10 cellular contexts compared by ENCODE assay signal in genomic region chr9:121609845-121610637, GRCh38. TPM values are rescaled to one million over a fixed set of nuclear protein-coding genes. Genes with fewer than 3 reads are reported as not detected.
DNase-seq lines count a peak whose midpoint lies in the region; ATAC-seq and TF ChIP-seq lines count a peak whose summit lies in the region.
"Had no signal": no experiment of that assay in that cellular context is flagged by ENCODE, and none has a peak within 500 bp of the region (broad histone marks: within the 10 kb centered on the region; RNA-seq: fewer than 3 reads in every experiment).

No MANE protein-coding gene starts in this region.

- H2BK12ac ChIP-seq in trophoblast cell (ENCODE audit: low read length) = peak overlapping the region; percentile 29

- H3K9me3 ChIP-seq in trophoblast cell (ENCODE audit: insufficient read depth, low read depth, low read length) = no peaks in the 10 kb centered on the region
- H3K9me3 ChIP-seq: upper lobe of left lung had no signal

- WGBS in trophoblast cell (ENCODE audit: extremely low coverage, insufficient coverage, insufficient read length) = no CpG with 5 or more reads among the region's 6 CpGs

- H3K18ac ChIP-seq in trophoblast cell (ENCODE audit: low read length) = peak overlapping the region; percentile 12

- H3K27ac ChIP-seq in RWPE1 (peak overlapping the region; percentile 90), foreskin keratinocyte (no peak overlapping the region), trophoblast cell (ENCODE audit: low read depth, low read length) (peak overlapping the region; percentile 22)
- H3K27ac ChIP-seq: upper lobe of left lung had no signal

- H3K79me2 ChIP-seq in trophoblast cell (ENCODE audit: control insufficient read depth, insufficient read depth, low read length, poor library complexity) = no peaks in the 10 kb centered on the region

- no peak overlapping the region for H3K4me2 ChIP-seq in trophoblast cell (ENCODE audit: low read length)

- peak overlapping the region; percentile 40 for H3K14ac ChIP-seq in trophoblast cell (ENCODE audit: low read length)

- no peak overlapping the region for H3K4me3 ChIP-seq in trophoblast cell (ENCODE audit: low read depth, low read length)
- H3K4me3 ChIP-seq: upper lobe of left lung had no signal

- POLR2A ChIA-PET in RWPE1 (lab: Yijun Ruan, JAX; ENCODE audit: low non-redundant PET) = interaction anchor here (0.6 kb wide), 1 partner anchor 35 kb away, joined by 3 read pairs; no protein-coding TSS in a partner anchor

- no peak overlapping the region for H4K12ac ChIP-seq in trophoblast cell (ENCODE audit: low read depth, low read length)

- DNase-seq in Caki2 (ENCODE audit: low read depth) = peak; percentile 89
- peak; percentile 100 for DNase-seq in RWPE1 (ENCODE audit: low spot score)
- DNase-seq in foreskin keratinocyte = peak; percentile 85 to 89
- peak; percentile 85 to 97 for DNase-seq in trophoblast cell
- DNase-seq in sciatic nerve (ENCODE audit: low spot score) = no peak
- no peak for DNase-seq in NCI-H1694 (lab: John Stamatoyannopoulos, UW)
- DNase-seq: activated naive CD8-positive, alpha-beta T cell treated with anti-CD3 and anti-CD28 coated beads, Interleukin-2, amount 10 ng/mL, durations not matched to agents 7 days and 5 days had no signal

- CTCF ChIA-PET in RWPE1 (lab: Yijun Ruan, JAX) = interaction anchor here (0.8 to 2.5 kb wide), 4 partner anchors 11 to 81 kb away, joined by 3 to 12 read pairs (median 4); no protein-coding TSS in a partner anchor

- peak overlapping the region; percentile 7 for H3K4ac ChIP-seq in trophoblast cell (ENCODE audit: low read depth, low read length)

- H4K8ac ChIP-seq in trophoblast cell (ENCODE audit: low read depth, low read length) = peak overlapping the region; percentile 0

- no peak overlapping the region for H2AFZ ChIP-seq in trophoblast cell (ENCODE audit: insufficient read depth, low read length, poor library complexity)

- no peak for TF ChIP-seq CTCF in RWPE1 (conservative IDR thresholded peaks at IDR 0.05; ENCODE audit: low read depth)
- TF ChIP-seq CTCF in foreskin keratinocyte (conservative IDR thresholded peaks at IDR 0.05) = peak; percentile 10

- H3K4me1 ChIP-seq in foreskin keratinocyte (no peaks in the 10 kb centered on the region), trophoblast cell (ENCODE audit: control insufficient read depth in 1 of 2, insufficient read depth in 2 of 2, low read length in 2 of 2) (peaks cover 31 to 40% of the 10 kb centered on the region in 2 experiments)

- no peak overlapping the region for H2BK5ac ChIP-seq in trophoblast cell (ENCODE audit: low read depth, low read length, poor library complexity)

- intact Hi-C loops in sciatic nerve (cut with DNase I) = no loop called here

- peak overlapping the region; percentile 47 for H2BK120ac ChIP-seq in trophoblast cell (ENCODE audit: insufficient read depth, low read length, poor library complexity)

- no peak overlapping the region for H3K23ac ChIP-seq in trophoblast cell (ENCODE audit: low read length)

- no peak overlapping the region for H2AK5ac ChIP-seq in trophoblast cell (ENCODE audit: low read length)

- H3K79me1 ChIP-seq in trophoblast cell (ENCODE audit: low read length) = peaks cover 16% of the 10 kb centered on the region

- peak; percentile 95 for ATAC-seq in foreskin keratinocyte
- ATAC-seq in GM21723 (IDR thresholded peaks at IDR 0.05; ENCODE audit: unreplicated experiment) = no peak
- no peak for ATAC-seq in sciatic nerve
- no peak for ATAC-seq in GM21619 (IDR thresholded peaks at IDR 0.05; ENCODE audit: unreplicated experiment)

- peak overlapping the region; percentile 26 for H4K91ac ChIP-seq in trophoblast cell (ENCODE audit: low read depth, low read length)

- H3K27me3 ChIP-seq in foreskin keratinocyte (peaks cover 63% of the 10 kb centered on the region), trophoblast cell (ENCODE audit: insufficient read depth, low read length) (no peaks in the 10 kb centered on the region)
- H3K27me3 ChIP-seq: upper lobe of left lung had no signal

- H3K9ac ChIP-seq in trophoblast cell (ENCODE audit: low read length) = no peak overlapping the region

- no peaks in the 10 kb centered on the region for H3K36me3 ChIP-seq in trophoblast cell (ENCODE audit: control insufficient read depth in 1 of 2, insufficient read depth in 2 of 2, low read length in 2 of 2)
- H3K36me3 ChIP-seq: upper lobe of left lung had no signal

- in situ Hi-C loops in Caki2 (cut with HindIII; ENCODE audit: low pct_unique_long_range_greater_than_20kb, low sequenced_read_pairs) = no loop called here

RNA-seq across cellular contexts. Expression of gene DAB2IP, which starts 41.4 kb away (rescaled TPM):
- 0.84 and 1.8 TPM in 2 replicates for total RNA-seq in Caki2 (2014; rRNA removed; shearing (Covaris generic); ENCODE audit: low replicate concordance)
- 26.5 and 26.6 TPM in 2 replicates for total RNA-seq in foreskin keratinocyte
- polyA plus RNA-seq in foreskin keratinocyte = 12.5 and 14.1 TPM in 2 replicates
- polyA plus RNA-seq in trophoblast cell (2013) = 22.7 and 24.2 TPM in 2 replicates
- 70.7 TPM for total RNA-seq in sciatic nerve

Comparison
In these comparisons a context has a peak if more than half of its experiments do, and no peak if none do; other contexts are left out.
1. DNase-seq: peak in Caki2 (single experiment), RWPE1 (single experiment), foreskin keratinocyte (2 of 2) and trophoblast cell (2 of 2); none in sciatic nerve (single experiment) and NCI-H1694 (single experiment).